ENCODE assay signal across 9 cellular contexts in genomic region chr14:68939424-68939892, GRCh38. TPM values are rescaled to one million over a fixed set of nuclear protein-coding genes. Genes with fewer than 3 reads are reported as not detected.
A peak's percentile ranks its signal among the peaks of the same experiment; 100 is the strongest.
DNase-seq lines count a peak whose midpoint lies in the region; ATAC-seq and TF ChIP-seq lines count a peak whose summit lies in the region.
"Had no signal": no experiment of that assay in that cellular context is flagged by ENCODE, and none has a peak within 500 bp of the region (broad histone marks: within the 10 kb centered on the region; RNA-seq: fewer than 3 reads in every experiment).

No MANE protein-coding gene starts in this region.

- H3K4me1 Mint-ChIP-seq in activated CD8-positive, alpha-beta T cell treated with anti-CD3 and anti-CD28 coated beads for 36 hours (ENCODE audit: low read depth) = peaks cover 86% of the 10 kb centered on the region
- peaks cover 27% of the 10 kb centered on the region for H3K4me1 Mint-ChIP-seq in glutamatergic neuron (ENCODE audit: low read depth, unreplicated experiment)

- 72 to 77% (median 75%) methylated on average over 7 of the region's 7 CpGs for WGBS in psoas muscle, 3 donors

- ATAC-seq in activated CD8-positive, alpha-beta T cell treated with anti-CD3 and anti-CD28 coated beads for 36 hours = no peak
- ATAC-seq in psoas muscle (no peak), HG03432 (IDR thresholded peaks at IDR 0.05; ENCODE audit: unreplicated experiment) (no peak)

- no peaks in the 10 kb centered on the region for H3K27me3 Mint-ChIP-seq in activated CD8-positive, alpha-beta T cell treated with anti-CD3 and anti-CD28 coated beads for 36 hours
- peaks cover 7% of the 10 kb centered on the region for H3K27me3 Mint-ChIP-seq in glutamatergic neuron (ENCODE audit: unreplicated experiment)

- no peak for TF ChIP-seq CTCF in BE2C (IDR thresholded peaks at IDR 0.05; ENCODE audit: low read depth, low read length)
- no peak for TF ChIP-seq CTCF in activated CD8-positive, alpha-beta T cell treated with anti-CD3 and anti-CD28 coated beads for 36 hours (IDR thresholded peaks at IDR 0.05)
- TF ChIP-seq CTCF in glutamatergic neuron (IDR thresholded peaks at IDR 0.05; ENCODE audit: partially characterized antibody, unreplicated experiment) = no peak
- TF ChIP-seq CTCF in psoas muscle (IDR thresholded peaks at IDR 0.05) = no peak

- no peaks in the 10 kb centered on the region for H3K9me3 Mint-ChIP-seq in activated CD8-positive, alpha-beta T cell treated with anti-CD3 and anti-CD28 coated beads for 36 hours
- H3K9me3 Mint-ChIP-seq in glutamatergic neuron (ENCODE audit: unreplicated experiment) = peaks cover 5% of the 10 kb centered on the region

- no peaks in the 10 kb centered on the region; the same call in 1 of the 2 replicates for H3K36me3 ChIP-seq in BE2C
- no peaks in the 10 kb centered on the region for H3K36me3 ChIP-seq in psoas muscle (ENCODE audit: insufficient read depth in 1 of 2, low read depth in 1 of 2)

- H3K4me3 Mint-ChIP-seq in activated CD8-positive, alpha-beta T cell treated with anti-CD3 and anti-CD28 coated beads for 36 hours = no peak overlapping the region
- H3K4me3 Mint-ChIP-seq in glutamatergic neuron (ENCODE audit: unreplicated experiment) = no peak overlapping the region

- DNase-seq in BE2C = no peak
- DNase-seq in activated CD8-positive, alpha-beta T cell treated with anti-CD3 and anti-CD28 coated beads for 36 hours = no peak
- DNase-seq in glutamatergic neuron = no peak
- DNase-seq in psoas muscle = no peak
- DNase-seq in NCI-H526 treated with DMSO at 0.1 percent for 48 hours (lab: John Stamatoyannopoulos, UW) = no peak
- DNase-seq in activated CD8-positive, alpha-beta memory T cell treated with anti-CD3 and anti-CD28 coated beads for 24 hours = no peak
- DNase-seq in NCI-H526 (lab: John Stamatoyannopoulos, UW) = no peak
- DNase-seq: activated naive CD4-positive, alpha-beta T cell treated with Interleukin-2 at 50 U/mL for 16 hours had no signal

- CTCF ChIA-PET in activated CD8-positive, alpha-beta T cell treated with anti-CD3 and anti-CD28 coated beads for 36 hours (lab: Charles Lee) = interaction anchor here (1.0 to 5.2 kb wide), 14 partner anchors 9 to 95 kb away, joined by 3 to 38 read pairs (median 4); no protein-coding TSS in a partner anchor

- peak overlapping the region; percentile 54 for H3K27ac ChIP-seq in psoas muscle

- POLR2A ChIA-PET in activated CD8-positive, alpha-beta T cell treated with anti-CD3 and anti-CD28 coated beads for 36 hours (lab: Charles Lee) = interaction anchor here (0.7 to 2.4 kb wide), 8 partner anchors 8 to 24 kb away, joined by 3 to 8 read pairs (median 5); no protein-coding TSS in a partner anchor

- no peaks in the 10 kb centered on the region for H3K27me3 ChIP-seq in BE2C
- no peaks in the 10 kb centered on the region for H3K27me3 ChIP-seq in psoas muscle (ENCODE audit: insufficient read depth in 3 of 3, low read length in 2 of 3)

- intact Hi-C loops in activated CD8-positive, alpha-beta T cell treated with anti-CD3 and anti-CD28 coated beads for 36 hours (cut with micrococcal nuclease) = no loop called here
- intact Hi-C loops in psoas muscle (cut with DNase I) = no loop called here

- peaks cover 9% of the 10 kb centered on the region for H3K36me3 Mint-ChIP-seq in activated CD8-positive, alpha-beta T cell treated with anti-CD3 and anti-CD28 coated beads for 36 hours (ENCODE audit: low read depth)
- no peaks in the 10 kb centered on the region for H3K36me3 Mint-ChIP-seq in glutamatergic neuron (ENCODE audit: unreplicated experiment)

- H3K4me3 ChIP-seq in BE2C (ENCODE audit: low read depth, low read length) (peak overlapping the region; percentile 12; the same call in 1 of the 2 replicates), psoas muscle (no peak overlapping the region)

- H3K9me3 ChIP-seq in BE2C (no peaks in the 10 kb centered on the region), psoas muscle (no peaks in the 10 kb centered on the region)

- peak overlapping the region; percentile 84 for H3K27ac Mint-ChIP-seq in activated CD8-positive, alpha-beta T cell treated with anti-CD3 and anti-CD28 coated beads for 36 hours
- H3K27ac Mint-ChIP-seq in glutamatergic neuron (ENCODE audit: unreplicated experiment) = peak overlapping the region; percentile 72

- peaks cover 56% of the 10 kb centered on the region for H3K4me1 ChIP-seq in BE2C
- H3K4me1 ChIP-seq in psoas muscle = peaks cover 50% of the 10 kb centered on the region

RNA-seq across cellular contexts. Expression of gene ACTN1, which starts 39.6 kb away (rescaled TPM):
- 321 TPM for polyA plus RNA-seq in BE2C (2012; ENCODE audit: insufficient read depth, insufficient read length, low read depth)
- total RNA-seq in activated CD8-positive, alpha-beta T cell treated with anti-CD3 and anti-CD28 coated beads for 36 hours = 100 to 1,000 TPM; 214 TPM
- total RNA-seq in glutamatergic neuron (ENCODE audit: unreplicated experiment) (48.1 TPM), psoas muscle (10 to 100 TPM; 10.9 to 23.7 (median 16.0) TPM)
- 1 to 10 TPM; 5.8 to 9.1 (median 6.2) TPM for polyA plus RNA-seq in psoas muscle
